Comparison of ENCODE assay signal across 28 cellular contexts in the genomic region with DNA sequence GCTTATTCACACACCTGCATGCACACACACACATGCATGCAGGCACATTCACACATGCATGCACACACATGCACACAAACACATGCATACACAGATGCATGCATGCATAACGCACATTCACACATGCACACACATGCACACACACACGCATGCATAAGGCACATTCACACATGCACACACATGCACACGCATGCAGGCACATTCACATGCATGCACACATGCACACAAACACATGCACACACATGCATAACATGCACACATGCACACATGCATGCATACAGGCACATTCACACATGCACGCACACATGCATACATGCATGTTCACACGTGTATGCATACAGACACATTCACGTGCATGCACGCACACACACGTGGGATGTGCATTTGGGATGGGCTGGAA.
"Had no signal": no experiment of that assay in that cellular context is flagged by ENCODE, and none has a peak within 500 bp of the region (broad histone marks: within the 10 kb centered on the region; RNA-seq: fewer than 3 reads in every experiment).

No MANE protein-coding gene starts in this region.

- H3K4me2 ChIP-seq: PC-9 had no signal

- H3K36me3 ChIP-seq: ascending aorta had no signal

- DNase-seq: activated CD4-positive, alpha-beta T cell treated with anti-CD3 and anti-CD28 coated beads for 48 hours; activated CD4-positive, alpha-beta T cell treated with anti-CD3 and anti-CD28 coated beads, Interleukin-2, amount 50 U/mL, for 4 hours; activated CD4-positive, CD25-positive, alpha-beta regulatory T cell treated with anti-CD3 and anti-CD28 coated beads, Interleukin-2, amount 50 U/mL, for 72 hours; activated CD8-positive, alpha-beta memory T cell treated with anti-CD3 and anti-CD28 coated beads for 24 hours; activated effector memory CD4-positive, alpha-beta T cell treated with anti-CD3 and anti-CD28 coated beads, Interleukin-2, amount 50 U/mL, for 16 hours; activated naive CD4-positive, alpha-beta T cell treated with Interleukin-2 at 50 U/mL for 16 hours; activated naive CD8-positive, alpha-beta T cell treated with anti-CD3 and anti-CD28 coated beads, Interleukin-2, amount 50 U/mL, for 24 hours; activated T-cell treated with anti-CD3 and anti-CD28 coated beads, Interleukin-2, amount 50 U/mL, for 4 hours; amniotic stem cell; body of pancreas; cerebellar nuclear complex; MM.1S; NCI-H1105; NCI-H1436; NCI-H1694 treated with DMSO at 0.1 percent for 48 hours; NCI-H2029 treated with DMSO at 0.1 percent for 48 hours; NCI-H345; NCI-H510A; NCI-H526 treated with DMSO at 0.1 percent for 48 hours; NK-92 treated with Interleukin-12 subunit alpha and Interleukin-12 subunit beta, amount 100 ng/mL, for 24 hours; PC-9; SHP77 treated with DMSO at 0.1 percent for 48 hours; T-helper 17 cell; T-helper 9 cell had no signal

- H2AFZ ChIP-seq: PC-9 had no signal

- H3K4me3 Mint-ChIP-seq: activated naive CD8-positive, alpha-beta T cell treated with anti-CD3 and anti-CD28 coated beads, Interleukin-2, amount 50 U/mL, for 24 hours; activated T-cell treated with anti-CD3 and anti-CD28 coated beads, Interleukin-2, amount 50 U/mL, for 4 hours; T-helper 17 cell; WTC11 had no signal

- H3K4me1 ChIP-seq: ascending aorta, body of pancreas had no signal

- H3K27ac Mint-ChIP-seq: activated naive CD4-positive, alpha-beta T cell treated with anti-CD3 and anti-CD28 coated beads, Interleukin-2, amount 50 U/mL, for 72 hours; activated naive CD8-positive, alpha-beta T cell treated with anti-CD3 and anti-CD28 coated beads, Interleukin-2, amount 50 U/mL, for 24 hours; T-helper 17 cell; WTC11 had no signal

- H3K27ac ChIP-seq: ascending aorta, body of pancreas, PC-9 had no signal

- H3K9me3 Mint-ChIP-seq: activated naive CD4-positive, alpha-beta T cell treated with anti-CD3 and anti-CD28 coated beads, Interleukin-2, amount 50 U/mL, for 72 hours; activated naive CD8-positive, alpha-beta T cell treated with anti-CD3 and anti-CD28 coated beads, Interleukin-2, amount 50 U/mL, for 24 hours; activated T-cell treated with anti-CD3 and anti-CD28 coated beads, Interleukin-2, amount 50 U/mL, for 4 hours had no signal

- H3K4me3 ChIP-seq: ascending aorta, body of pancreas, PC-9 had no signal

- H3K27me3 ChIP-seq: ascending aorta, body of pancreas had no signal

- FAIRE-seq: colon had no signal

- ATAC-seq: activated naive CD4-positive, alpha-beta T cell treated with anti-CD3 and anti-CD28 coated beads, Interleukin-2, amount 50 U/mL, for 72 hours; activated naive CD8-positive, alpha-beta T cell treated with anti-CD3 and anti-CD28 coated beads, Interleukin-2, amount 50 U/mL, for 24 hours; activated T-cell treated with anti-CD3 and anti-CD28 coated beads, Interleukin-2, amount 50 U/mL, for 4 hours; body of pancreas; T-helper 17 cell; WTC11 had no signal

- H3K9me3 ChIP-seq: ascending aorta, body of pancreas had no signal

- H3K4me1 Mint-ChIP-seq: activated naive CD8-positive, alpha-beta T cell treated with anti-CD3 and anti-CD28 coated beads, Interleukin-2, amount 50 U/mL, for 24 hours; T-helper 17 cell; WTC11 had no signal
